Comparison of ENCODE assay signal across 22 cellular contexts in the genomic region with DNA sequence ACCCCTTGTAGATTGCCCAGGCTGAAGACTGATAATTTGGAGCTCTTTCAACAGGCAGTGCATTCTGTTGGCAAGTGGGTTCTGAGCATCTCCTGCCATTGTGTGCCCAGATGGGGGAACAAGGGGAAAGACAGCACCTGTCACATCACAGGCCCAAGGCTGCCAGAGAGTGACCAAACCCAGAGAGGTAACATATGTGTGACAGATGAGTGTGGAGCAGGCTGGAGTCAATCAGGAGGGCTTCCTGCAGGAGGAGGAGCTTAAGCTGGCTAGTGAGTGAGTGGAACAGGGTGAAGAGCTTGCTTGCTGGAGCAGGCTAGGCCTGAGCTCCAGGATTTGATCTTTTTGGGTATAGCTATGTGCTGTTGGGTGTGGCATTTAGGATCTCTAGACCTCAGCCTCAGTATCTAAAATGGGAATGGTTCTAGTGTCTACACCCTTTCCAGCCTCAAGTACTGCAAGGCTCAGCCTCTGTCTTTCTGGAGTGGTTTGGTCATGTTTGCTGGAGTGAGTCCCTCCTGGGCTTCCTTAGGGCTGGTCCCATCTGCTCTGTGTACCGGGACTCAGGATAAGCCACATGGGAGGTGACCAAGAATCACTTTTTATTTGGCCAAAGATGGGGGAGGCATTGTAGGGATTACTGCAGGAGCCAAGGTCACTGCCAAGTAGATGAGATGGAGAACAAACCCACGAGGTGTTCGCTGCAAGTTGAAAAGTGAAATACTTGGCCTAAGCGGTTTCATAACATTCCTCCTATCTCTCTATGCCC.
"Had no signal": no experiment of that assay in that cellular context is flagged by ENCODE, and none has a peak within 500 bp of the region (broad histone marks: within the 10 kb centered on the region; RNA-seq: fewer than 3 reads in every experiment).

No MANE protein-coding gene starts in this region.

- DNase-seq: activated CD4-positive, alpha-beta T cell treated with anti-CD3 and anti-CD28 coated beads for 4 hours; activated CD4-positive, alpha-beta T cell treated with anti-CD3 and anti-CD28 coated beads, Interleukin-2, amount 50 U/mL, for 48 hours; activated CD8-positive, alpha-beta memory T cell treated with anti-CD3 and anti-CD28 coated beads, Interleukin-2, amount 10 ng/mL, durations not matched to agents 7 days and 5 days; activated gamma-delta T cell treated with Interleukin-2 at 50 U/mL for 16 hours; activated naive CD4-positive, alpha-beta T cell treated with anti-CD3 and anti-CD28 coated beads, Interleukin-2, amount 10 ng/mL, durations not matched to agents 7 days and 5 days; activated naive CD8-positive, alpha-beta T cell treated with anti-CD3 and anti-CD28 coated beads, Interleukin-2, amount 10 ng/mL, durations not matched to agents 7 days and 5 days; activated T-cell treated with anti-CD3 and anti-CD28 coated beads, Interleukin-2, amount 50 U/mL, for 72 hours; adrenal gland; Kasumi-1; NCI-H1105 treated with DMSO at 0.1 percent for 48 hours; NCI-H1436 treated with DMSO at 0.1 percent for 48 hours; NCI-H187; NCI-H2081; NCI-H446; NCI-H524; Peyer's patch; SHP77 treated with DMSO at 0.1 percent for 48 hours had no signal

- H3K9me3 ChIP-seq: adrenal gland, Peyer's patch had no signal

- H3K36me3 ChIP-seq: adrenal gland, Peyer's patch had no signal

- ATAC-seq: activated CD4-positive, CD25-positive, alpha-beta regulatory T cell treated with anti-CD3 and anti-CD28 coated beads, Interleukin-2, amount 50 U/mL, for 24 hours; activated CD8-positive, alpha-beta memory T cell treated with anti-CD3 and anti-CD28 coated beads, Interleukin-2, amount 10 ng/mL, durations not matched to agents 7 days and 5 days; activated T-cell treated with anti-CD3 and anti-CD28 coated beads, Interleukin-2, amount 50 U/mL, for 72 hours; HepG2 had no signal

- H3K36me3 Mint-ChIP-seq: activated CD8-positive, alpha-beta memory T cell treated with anti-CD3 and anti-CD28 coated beads, Interleukin-2, amount 10 ng/mL, durations not matched to agents 7 days and 5 days; activated naive CD4-positive, alpha-beta T cell treated with anti-CD3 and anti-CD28 coated beads, Interleukin-2, amount 10 ng/mL, durations not matched to agents 7 days and 5 days; activated naive CD8-positive, alpha-beta T cell treated with anti-CD3 and anti-CD28 coated beads, Interleukin-2, amount 10 ng/mL, durations not matched to agents 7 days and 5 days had no signal

- H3K4me3 Mint-ChIP-seq: activated CD8-positive, alpha-beta memory T cell treated with anti-CD3 and anti-CD28 coated beads, Interleukin-2, amount 10 ng/mL, durations not matched to agents 7 days and 5 days; activated naive CD4-positive, alpha-beta T cell treated with anti-CD3 and anti-CD28 coated beads, Interleukin-2, amount 10 ng/mL, durations not matched to agents 7 days and 5 days; activated naive CD8-positive, alpha-beta T cell treated with anti-CD3 and anti-CD28 coated beads, Interleukin-2, amount 10 ng/mL, durations not matched to agents 7 days and 5 days; activated T-cell treated with anti-CD3 and anti-CD28 coated beads, Interleukin-2, amount 50 U/mL, for 72 hours; T-helper 1 cell treated with Interleukin-12 subunit alpha and Interleukin-12 subunit beta and Interleukin-4 antibody, amounts not matched to agents 30 μg/mL and 1 μg/mL, for 36 hours had no signal

- H3K27me3 Mint-ChIP-seq: activated CD8-positive, alpha-beta memory T cell treated with anti-CD3 and anti-CD28 coated beads, Interleukin-2, amount 10 ng/mL, durations not matched to agents 7 days and 5 days; activated naive CD4-positive, alpha-beta T cell treated with anti-CD3 and anti-CD28 coated beads, Interleukin-2, amount 10 ng/mL, durations not matched to agents 7 days and 5 days had no signal

- H3K27ac ChIP-seq: adrenal gland, Peyer's patch, RWPE1 had no signal

- H3K4me1 ChIP-seq: adrenal gland, Peyer's patch had no signal

- H3K9me3 Mint-ChIP-seq: activated naive CD4-positive, alpha-beta T cell treated with anti-CD3 and anti-CD28 coated beads, Interleukin-2, amount 10 ng/mL, durations not matched to agents 7 days and 5 days; activated naive CD8-positive, alpha-beta T cell treated with anti-CD3 and anti-CD28 coated beads, Interleukin-2, amount 10 ng/mL, durations not matched to agents 7 days and 5 days; activated T-cell treated with anti-CD3 and anti-CD28 coated beads, Interleukin-2, amount 50 U/mL, for 72 hours; activated T-helper 2 cell treated with anti-CD3 and anti-CD28 coated beads, Interferon-gamma antibody, Interleukin-2, Interleukin-4, amounts not matched to agents 10 μg/mL and 5 μg/mL and 100 μg/mL, durations not matched to agents 14 hours and 24 hours and 36 hours; T-helper 1 cell treated with Interleukin-12 subunit alpha and Interleukin-12 subunit beta and Interleukin-4 antibody, amounts not matched to agents 30 μg/mL and 1 μg/mL, for 36 hours had no signal

- H3K4me1 Mint-ChIP-seq: activated CD8-positive, alpha-beta memory T cell treated with anti-CD3 and anti-CD28 coated beads, Interleukin-2, amount 10 ng/mL, durations not matched to agents 7 days and 5 days; activated naive CD4-positive, alpha-beta T cell treated with anti-CD3 and anti-CD28 coated beads, Interleukin-2, amount 10 ng/mL, durations not matched to agents 7 days and 5 days; activated naive CD8-positive, alpha-beta T cell treated with anti-CD3 and anti-CD28 coated beads, Interleukin-2, amount 10 ng/mL, durations not matched to agents 7 days and 5 days had no signal

- H3K27ac Mint-ChIP-seq: activated CD8-positive, alpha-beta memory T cell treated with anti-CD3 and anti-CD28 coated beads, Interleukin-2, amount 10 ng/mL, durations not matched to agents 7 days and 5 days; activated naive CD4-positive, alpha-beta T cell treated with anti-CD3 and anti-CD28 coated beads, Interleukin-2, amount 10 ng/mL, durations not matched to agents 7 days and 5 days; activated naive CD8-positive, alpha-beta T cell treated with anti-CD3 and anti-CD28 coated beads, Interleukin-2, amount 10 ng/mL, durations not matched to agents 7 days and 5 days; activated T-cell treated with anti-CD3 and anti-CD28 coated beads, Interleukin-2, amount 50 U/mL, for 72 hours; activated T-helper 2 cell treated with anti-CD3 and anti-CD28 coated beads, Interferon-gamma antibody, Interleukin-2, Interleukin-4, amounts not matched to agents 10 μg/mL and 5 μg/mL and 100 μg/mL, durations not matched to agents 14 hours and 24 hours and 36 hours; T-helper 1 cell treated with Interleukin-12 subunit alpha and Interleukin-12 subunit beta and Interleukin-4 antibody, amounts not matched to agents 30 μg/mL and 1 μg/mL, for 36 hours had no signal

- H3K4me3 ChIP-seq: adrenal gland, Peyer's patch had no signal

- H3K27me3 ChIP-seq: adrenal gland, Peyer's patch had no signal
